14 cellular contexts compared by ENCODE assay signal in genomic region chr20:24497851-24498250, GRCh38. TPM values are rescaled to one million over a fixed set of nuclear protein-coding genes. Genes with fewer than 3 reads are reported as not detected.
A peak's percentile ranks its signal among the peaks of the same experiment; 100 is the strongest.
DNase-seq lines count a peak whose midpoint lies in the region; ATAC-seq and TF ChIP-seq lines count a peak whose summit lies in the region.
"Had no signal": no experiment of that assay in that cellular context is flagged by ENCODE, and none has a peak within 500 bp of the region (broad histone marks: within the 10 kb centered on the region; RNA-seq: fewer than 3 reads in every experiment).

No MANE protein-coding gene starts in this region.

- H3K27me3 Mint-ChIP-seq in glutamatergic neuron (ENCODE audit: unreplicated experiment): peaks cover 4% of the 10 kb centered on the region

- intact Hi-C loops in left colon (cut with DNase I, micrococcal nuclease): no loop called here

- no peak for TF ChIP-seq EP300 in Ishikawa (IDR thresholded peaks at IDR 0.05; ENCODE audit: borderline replicate concordance)

- H3K36me3 ChIP-seq in WERI-Rb-1: peaks cover 4% of the 10 kb centered on the region
- H3K36me3 ChIP-seq: BLaER1 treated with 17β-estradiol and CSF1 and Interleukin-3, amounts not matched to agents 10 nM and 100 nM had no signal

- peak; percentile 34 for ATAC-seq in left colon
- no peak for ATAC-seq in HG03378 (IDR thresholded peaks at IDR 0.05; ENCODE audit: unreplicated experiment)
- ATAC-seq in HG03095 (IDR thresholded peaks at IDR 0.05; ENCODE audit: unreplicated experiment): no peak

- DNase-seq in COR-L47 (lab: John Stamatoyannopoulos, UW): peak; percentile 89
- peak; percentile 84 to 86 for DNase-seq in SHP77 (lab: John Stamatoyannopoulos, UW)
- DNase-seq in left colon: peak in 1 of 2 donors; percentile 36
- no peak for DNase-seq in glutamatergic neuron
- DNase-seq in WERI-Rb-1: no peak
- DNase-seq: activated CD4-positive, alpha-beta T cell treated with anti-CD3 and anti-CD28 coated beads for 1 hour had no signal

- no peak overlapping the region for H3K27ac Mint-ChIP-seq in glutamatergic neuron (ENCODE audit: unreplicated experiment)

- no peaks in the 10 kb centered on the region for H3K9me3 Mint-ChIP-seq in glutamatergic neuron (ENCODE audit: unreplicated experiment)
- H3K9me3 Mint-ChIP-seq: central memory CD8-positive, alpha-beta T cell had no signal

- TF ChIP-seq CTCF in glutamatergic neuron (IDR thresholded peaks at IDR 0.05; ENCODE audit: partially characterized antibody, unreplicated experiment) (no peak), WERI-Rb-1 (IDR thresholded peaks at IDR 0.05; ENCODE audit: low read depth, low read length) (no peak)

- H3K4me3 Mint-ChIP-seq in glutamatergic neuron (ENCODE audit: unreplicated experiment): no peak overlapping the region
- H3K4me3 Mint-ChIP-seq: central memory CD8-positive, alpha-beta T cell had no signal

- no peaks in the 10 kb centered on the region for H3K36me3 Mint-ChIP-seq in glutamatergic neuron (ENCODE audit: unreplicated experiment)

- no peak for TF ChIP-seq RAD21 in Ishikawa (IDR thresholded peaks at IDR 0.05; ENCODE audit: low read depth)

- no peak overlapping the region for H3K27ac ChIP-seq in WERI-Rb-1
- H3K27ac ChIP-seq: BLaER1 treated with 17β-estradiol and CSF1 and Interleukin-3, amounts not matched to agents 10 nM and 100 nM; parathyroid adenoma; SK-N-MC had no signal

- H3K4me1 Mint-ChIP-seq in glutamatergic neuron (ENCODE audit: low read depth, unreplicated experiment): peaks cover 14% of the 10 kb centered on the region
- H3K4me1 Mint-ChIP-seq: central memory CD8-positive, alpha-beta T cell had no signal

- H3K9me3 ChIP-seq in WERI-Rb-1 (ENCODE audit: severe bottlenecking): no peaks in the 10 kb centered on the region
- H3K9me3 ChIP-seq: BLaER1 treated with 17β-estradiol and CSF1 and Interleukin-3, amounts not matched to agents 10 nM and 100 nM had no signal

- H3K27me3 ChIP-seq in WERI-Rb-1 (ENCODE audit: insufficient read depth, low read depth, severe bottlenecking): no peaks in the 10 kb centered on the region
- H3K27me3 ChIP-seq: BLaER1 treated with 17β-estradiol and CSF1 and Interleukin-3, amounts not matched to agents 10 nM and 100 nM had no signal

- H3K4me3 ChIP-seq in WERI-Rb-1 (ENCODE audit: low read depth, low read length): no peak overlapping the region
- H3K4me3 ChIP-seq: BLaER1 treated with 17β-estradiol and CSF1 and Interleukin-3, amounts not matched to agents 10 nM and 100 nM; SK-N-MC had no signal

TF ChIP-seq in Ishikawa, 13 proteins besides CTCF, POLR2A, EP300 and RAD21:
- TF ChIP-seq TAF1 (IDR thresholded peaks at IDR 0.05; ENCODE audit: low read depth) (no peak), EGR1 (IDR thresholded peaks at IDR 0.05) (no peak), NFIC (IDR thresholded peaks at IDR 0.05) (peak; percentile 46; the same call in 1 of the 2 replicates), CEBPB (IDR thresholded peaks at IDR 0.05) (no peak)

RNA-seq across cellular contexts. Expression of gene SYNDIG1, which starts 28.4 kb away (rescaled TPM):
- total RNA-seq in left colon (under 1 TPM; 0.12 to 0.45 TPM), glutamatergic neuron (ENCODE audit: unreplicated experiment) (10.4 TPM)
- total RNA-seq: fibroblast of villous mesenchyme had no signal

Comparison
In these comparisons a context has a peak if more than half of its experiments do, and no peak if none do; other contexts are left out.
1. DNase-seq: peak in COR-L47 (single experiment) and SHP77 (2 of 2); none in glutamatergic neuron (single experiment) and WERI-Rb-1 (single experiment).